In genomic region chr19:2575734-2576481, GRCh38 we compare ENCODE assay signal across 10 cellular contexts.
A peak's percentile ranks its signal among the peaks of the same experiment; 100 is the strongest.
DNase-seq lines count a peak whose midpoint lies in the region; ATAC-seq and TF ChIP-seq lines count a peak whose summit lies in the region.
"Had no signal": no experiment of that assay in that cellular context is flagged by ENCODE, and none has a peak within 500 bp of the region (broad histone marks: within the 10 kb centered on the region; RNA-seq: fewer than 3 reads in every experiment).

No MANE protein-coding gene starts in this region.

- H3K4me1 ChIP-seq in psoas muscle: peaks cover 17% of the 10 kb centered on the region

- in situ Hi-C loops in GM13977 (cut with MboI; ENCODE audit: low pct_unique_long_range_greater_than_20kb, low sequenced_read_pairs, unreplicated experiment): no loop called here

- H3K4me3 Mint-ChIP-seq in activated T-cell treated with anti-CD3 and anti-CD28 coated beads, Interleukin-2, amount 50 U/mL, for 4 hours: no peak overlapping the region
- H3K4me3 Mint-ChIP-seq: activated CD4-positive, alpha-beta memory T cell treated with anti-CD3 and anti-CD28 coated beads, Interleukin-2, amount 10 ng/mL, durations not matched to agents 7 days and 5 days had no signal

- H3K27ac ChIP-seq in psoas muscle: peak overlapping the region; percentile 39
- H3K27ac ChIP-seq: cardiac muscle cell had no signal

- no peaks in the 10 kb centered on the region for H3K9me3 ChIP-seq in psoas muscle

- ATAC-seq in psoas muscle: peak; percentile 44 to 65 (median 57)
- no peak for ATAC-seq in activated T-cell treated with anti-CD3 and anti-CD28 coated beads, Interleukin-2, amount 50 U/mL, for 4 hours

- 53 to 63% (median 61%) methylated on average over 37 of the region's 37 CpGs for WGBS in psoas muscle, 3 donors

- no peaks in the 10 kb centered on the region for H3K36me3 ChIP-seq in psoas muscle (ENCODE audit: insufficient read depth in 1 of 2, low read depth in 1 of 2)
- H3K36me3 ChIP-seq: cardiac muscle cell had no signal

- H3K4me1 Mint-ChIP-seq in activated T-cell treated with anti-CD3 and anti-CD28 coated beads, Interleukin-2, amount 50 U/mL, for 4 hours (ENCODE audit: low read depth): peaks cover 9% of the 10 kb centered on the region

- TF ChIP-seq CTCF in fibroblast of villous mesenchyme (IDR thresholded peaks at IDR 0.05; ENCODE audit: insufficient read depth, low read depth, low read length) (no peak), psoas muscle (IDR thresholded peaks at IDR 0.05) (no peak), GM13977 (IDR thresholded peaks at IDR 0.05; ENCODE audit: extremely low read depth, insufficient read depth, missing control alignments) (no peak)

- H3K36me3 Mint-ChIP-seq in activated T-cell treated with anti-CD3 and anti-CD28 coated beads, Interleukin-2, amount 50 U/mL, for 4 hours (ENCODE audit: insufficient read depth): no peaks in the 10 kb centered on the region

- DNase-seq in AG20443 (ENCODE audit: low spot score) (peak; percentile 96), NCI-H460 (ENCODE audit: extremely low read depth, low read depth) (peak; percentile 60), fibroblast of villous mesenchyme (ENCODE audit: low read depth) (peak; percentile 93), psoas muscle (peak; percentile 92 to 94), GM13977 (ENCODE audit: low spot score) (no peak), DMS53 (lab: John Stamatoyannopoulos, UW) (no peak)
- no peak for DNase-seq in activated T-cell treated with anti-CD3 and anti-CD28 coated beads, Interleukin-2, amount 50 U/mL, for 4 hours
- no peak for DNase-seq in activated CD4-positive, CD25-positive, alpha-beta regulatory T cell treated with anti-CD3 and anti-CD28 coated beads, Interleukin-2, amount 50 U/mL, for 72 hours
- DNase-seq: activated CD4-positive, alpha-beta memory T cell treated with anti-CD3 and anti-CD28 coated beads, Interleukin-2, amount 10 ng/mL, durations not matched to agents 7 days and 5 days had no signal

- peaks cover 3% of the 10 kb centered on the region for H3K27me3 Mint-ChIP-seq in activated T-cell treated with anti-CD3 and anti-CD28 coated beads, Interleukin-2, amount 50 U/mL, for 4 hours (ENCODE audit: low read depth)

- H3K27me3 ChIP-seq in psoas muscle (ENCODE audit: insufficient read depth in 3 of 3, low read length in 2 of 3): no peaks in the 10 kb centered on the region
- H3K27me3 ChIP-seq: cardiac muscle cell had no signal

- intact Hi-C loops in psoas muscle (cut with DNase I): loop anchor here (5.0 kb wide), 2 partner anchors 34 to 36 kb away; no protein-coding TSS in a partner anchor

- H3K4me3 ChIP-seq in fibroblast of villous mesenchyme (ENCODE audit: low read depth, low read length) (no peak overlapping the region), psoas muscle (no peak overlapping the region)
- H3K4me3 ChIP-seq: cardiac muscle cell had no signal

- H3K9me3 Mint-ChIP-seq in activated T-cell treated with anti-CD3 and anti-CD28 coated beads, Interleukin-2, amount 50 U/mL, for 4 hours: no peaks in the 10 kb centered on the region

Comparison
In these comparisons a context has a peak if more than half of its experiments do, and no peak if none do; other contexts are left out.
1. DNase-seq: peak in AG20443 (single experiment), NCI-H460 (single experiment), fibroblast of villous mesenchyme (single experiment) and psoas muscle (2 of 2); none in activated T-cell treated with anti-CD3 and anti-CD28 coated beads, Interleukin-2, amount 50 U/mL, for 4 hours (single experiment), GM13977 (single experiment), DMS53 (single experiment) and activated CD4-positive, CD25-positive, alpha-beta regulatory T cell treated with anti-CD3 and anti-CD28 coated beads, Interleukin-2, amount 50 U/mL, for 72 hours (single experiment).
2. ATAC-seq: peak in psoas muscle (4 of 4); none in activated T-cell treated with anti-CD3 and anti-CD28 coated beads, Interleukin-2, amount 50 U/mL, for 4 hours (0 of 2).